Comparison of ENCODE assay signal across 17 cellular contexts in genomic region chr9:128142596-128142995, GRCh38. TPM values are rescaled to one million over a fixed set of nuclear protein-coding genes. Genes with fewer than 3 reads are reported as not detected.
A peak's percentile ranks its signal among the peaks of the same experiment; 100 is the strongest.
DNase-seq lines count a peak whose midpoint lies in the region; ATAC-seq and TF ChIP-seq lines count a peak whose summit lies in the region.
"Had no signal": no experiment of that assay in that cellular context is flagged by ENCODE, and none has a peak within 500 bp of the region (broad histone marks: within the 10 kb centered on the region; RNA-seq: fewer than 3 reads in every experiment).

No MANE protein-coding gene starts in this region.

- POLR2A ChIA-PET in RWPE1 (lab: Yijun Ruan, JAX; ENCODE audit: low non-redundant PET), result no interaction called here

- peak overlapping the region; percentile 44 for H3K27ac Mint-ChIP-seq in activated naive CD4-positive, alpha-beta T cell treated with anti-CD3 and anti-CD28 coated beads for 36 hours
- no peak overlapping the region for H3K27ac Mint-ChIP-seq in activated naive CD4-positive, alpha-beta T cell treated with anti-CD3 and anti-CD28 coated beads, Interleukin-2, amount 50 U/mL, for 72 hours
- peak overlapping the region; percentile 27 for H3K27ac Mint-ChIP-seq in Calu3 (ENCODE audit: unreplicated experiment)

- peaks cover 12% of the 10 kb centered on the region for H3K4me1 Mint-ChIP-seq in activated naive CD4-positive, alpha-beta T cell treated with anti-CD3 and anti-CD28 coated beads for 36 hours (ENCODE audit: low read depth)
- H3K4me1 Mint-ChIP-seq in Calu3 (ENCODE audit: low read depth, unreplicated experiment), result peaks cover 33% of the 10 kb centered on the region

- H3K36me3 ChIP-seq in lower lobe of right lung (no peaks in the 10 kb centered on the region), tibial nerve (no peaks in the 10 kb centered on the region)

- H3K9me3 Mint-ChIP-seq in activated naive CD4-positive, alpha-beta T cell treated with anti-CD3 and anti-CD28 coated beads for 36 hours, result no peaks in the 10 kb centered on the region
- H3K9me3 Mint-ChIP-seq in activated naive CD4-positive, alpha-beta T cell treated with anti-CD3 and anti-CD28 coated beads, Interleukin-2, amount 50 U/mL, for 72 hours, result no peaks in the 10 kb centered on the region
- no peaks in the 10 kb centered on the region for H3K9me3 Mint-ChIP-seq in Calu3 (ENCODE audit: low read depth, unreplicated experiment)
- H3K9me3 Mint-ChIP-seq: CD4-positive, alpha-beta T cell had no signal

- H3K4me1 ChIP-seq in lower lobe of right lung (no peaks in the 10 kb centered on the region), tibial nerve (no peaks in the 10 kb centered on the region)

- no peaks in the 10 kb centered on the region for H3K27me3 ChIP-seq in lower lobe of right lung (ENCODE audit: low read depth)
- H3K27me3 ChIP-seq in tibial nerve, result no peaks in the 10 kb centered on the region

- CTCF ChIA-PET in activated naive CD4-positive, alpha-beta T cell treated with anti-CD3 and anti-CD28 coated beads for 36 hours (lab: Charles Lee), result interaction anchor here (0.6 to 1.7 kb wide), 4 partner anchors 8 to 135 kb away, joined by 3 to 4 read pairs (median 4); no protein-coding TSS in a partner anchor
- CTCF ChIA-PET in Calu3 (lab: Charles Lee), result no interaction called here
- CTCF ChIA-PET in RWPE1 (lab: Yijun Ruan, JAX), result interaction anchor here (0.6 to 1.2 kb wide), 3 partner anchors 14 to 407 kb away, joined by 3 to 10 read pairs (median 3); partner anchors contain the start of gene TOR2A

- no peaks in the 10 kb centered on the region for H3K27me3 Mint-ChIP-seq in activated naive CD4-positive, alpha-beta T cell treated with anti-CD3 and anti-CD28 coated beads for 36 hours (ENCODE audit: low read depth)
- H3K27me3 Mint-ChIP-seq in Calu3 (ENCODE audit: unreplicated experiment), result no peaks in the 10 kb centered on the region
- H3K27me3 Mint-ChIP-seq: CD4-positive, alpha-beta T cell had no signal

- no peaks in the 10 kb centered on the region for H3K36me3 Mint-ChIP-seq in activated naive CD4-positive, alpha-beta T cell treated with anti-CD3 and anti-CD28 coated beads for 36 hours (ENCODE audit: low read depth)
- H3K36me3 Mint-ChIP-seq in activated naive CD4-positive, alpha-beta T cell treated with anti-CD3 and anti-CD28 coated beads, Interleukin-2, amount 50 U/mL, for 72 hours, result no peaks in the 10 kb centered on the region
- peaks cover 23% of the 10 kb centered on the region for H3K36me3 Mint-ChIP-seq in Calu3 (ENCODE audit: insufficient read depth, unreplicated experiment)

- no TSS peak for BruUV-seq in Calu3 (replicated peaks; lab: Mats Ljungman, UMichigan)

- TF ChIP-seq POLR2A in tibial nerve (IDR thresholded peaks at IDR 0.05), result no peak

- WGBS in tibial nerve, 2 donors, result 77 to 82% methylated on average over 2 of the region's 2 CpGs

- H3K27ac ChIP-seq in RWPE1 (0 out of 2 replicates have a peak overlapping the region, but pooled peaks have one; percentile 1), lower lobe of right lung (no peak overlapping the region), tibial nerve (no peak overlapping the region)

- intact Hi-C loops in activated naive CD4-positive, alpha-beta T cell treated with anti-CD3 and anti-CD28 coated beads for 36 hours (cut with micrococcal nuclease), result no loop called here
- intact Hi-C loops in Calu3 (cut with micrococcal nuclease; ENCODE audit: unreplicated experiment), result no loop called here
- intact Hi-C loops in lower lobe of right lung (cut with DNase I), result no loop called here

- DNase-seq in activated naive CD4-positive, alpha-beta T cell treated with anti-CD3 and anti-CD28 coated beads for 36 hours, result no peak
- DNase-seq in activated naive CD4-positive, alpha-beta T cell treated with anti-CD3 and anti-CD28 coated beads, Interleukin-2, amount 50 U/mL, for 72 hours (ENCODE audit: low spot score in 2 of 2), result no peak
- DNase-seq in Calu3 (no peak), RWPE1 (ENCODE audit: low spot score) (no peak), lower lobe of right lung (peak; percentile 14), tibial nerve (ENCODE audit: low spot score in 2 of 2) (no peak), NCI-H146 (lab: John Stamatoyannopoulos, UW) (no peak), NOMO-1 (lab: John Stamatoyannopoulos, UW; ENCODE audit: unreplicated experiment in 2 of 2) (no peak)
- DNase-seq: GF-D8; HCEC 1CT; NCI-H1105; NCI-H1694; NCI-H748 treated with DMSO at 0.1 percent for 48 hours; NK-92 treated with Interleukin-12 subunit alpha and Interleukin-12 subunit beta, amount 100 ng/mL, for 24 hours had no signal

- TF ChIP-seq EP300 in tibial nerve (IDR thresholded peaks at IDR 0.05), result no peak

- TF ChIP-seq CTCF in Calu3 (IDR thresholded peaks at IDR 0.05; ENCODE audit: unreplicated experiment) (no peak), RWPE1 (conservative IDR thresholded peaks at IDR 0.05; ENCODE audit: low read depth) (no peak), lower lobe of right lung (IDR thresholded peaks at IDR 0.05) (no peak), tibial nerve (IDR thresholded peaks at IDR 0.05) (no peak)

- no peak for ATAC-seq in activated naive CD4-positive, alpha-beta T cell treated with anti-CD3 and anti-CD28 coated beads, Interleukin-2, amount 50 U/mL, for 72 hours
- no peak for ATAC-seq in lower lobe of right lung

- H3K4me3 ChIP-seq in lower lobe of right lung (no peak overlapping the region), tibial nerve (no peak overlapping the region)

- no peaks in the 10 kb centered on the region for H3K9me3 ChIP-seq in lower lobe of right lung
- no peaks in the 10 kb centered on the region for H3K9me3 ChIP-seq in tibial nerve

- H3K4me3 Mint-ChIP-seq in activated naive CD4-positive, alpha-beta T cell treated with anti-CD3 and anti-CD28 coated beads for 36 hours, result no peak overlapping the region
- H3K4me3 Mint-ChIP-seq in Calu3 (ENCODE audit: low read depth, unreplicated experiment), result no peak overlapping the region
- H3K4me3 Mint-ChIP-seq: CD4-positive, alpha-beta T cell had no signal

RNA-seq across cellular contexts. Expression of gene LCN2, which starts 6.7 kb away (rescaled TPM):
- total RNA-seq in activated naive CD4-positive, alpha-beta T cell treated with anti-CD3 and anti-CD28 coated beads for 36 hours, result not detected
- not detected for total RNA-seq in activated naive CD4-positive, alpha-beta T cell treated with anti-CD3 and anti-CD28 coated beads, Interleukin-2, amount 50 U/mL, for 72 hours
- total RNA-seq in Calu3 (2022) (2,733 and 4,208 TPM in 2 replicates), lower lobe of right lung (83.4 TPM), tibial nerve (not detected)
- total RNA-seq: CD4-positive, alpha-beta T cell; NCI-H460; SK-MEL-5 had no signal

RNA-seq across cellular contexts. Expression of gene PTGES2, which starts 15.1 kb away (rescaled TPM):
- total RNA-seq in activated naive CD4-positive, alpha-beta T cell treated with anti-CD3 and anti-CD28 coated beads for 36 hours, result 10 to 100 TPM; 47.6 to 48.4 TPM
- total RNA-seq in activated naive CD4-positive, alpha-beta T cell treated with anti-CD3 and anti-CD28 coated beads, Interleukin-2, amount 50 U/mL, for 72 hours, result 10 to 100 TPM in 1 of 2 donors, 1 to 10 TPM in 1; 6.6 to 50.6 TPM
- total RNA-seq in Calu3 (2022) (121 and 137 TPM in 2 replicates), lower lobe of right lung (30.6 TPM), tibial nerve (100 to 1,000 TPM in 1 of 4 donors, 10 to 100 TPM in 3; 68.9 to 180 (median 74.7) TPM)

RNA-seq across cellular contexts. Expression of gene BBLN, which starts 17.5 kb away (rescaled TPM):
- total RNA-seq in activated naive CD4-positive, alpha-beta T cell treated with anti-CD3 and anti-CD28 coated beads for 36 hours, result 10 to 100 TPM; 73.3 to 77.7 TPM
- 10 to 100 TPM; 67.6 to 82.2 TPM for total RNA-seq in activated naive CD4-positive, alpha-beta T cell treated with anti-CD3 and anti-CD28 coated beads, Interleukin-2, amount 50 U/mL, for 72 hours
- total RNA-seq in Calu3 (2022) (77.6 and 82.3 TPM in 2 replicates), lower lobe of right lung (47.9 TPM), tibial nerve (100 to 1,000 TPM; 202 to 310 (median 243) TPM)

RNA-seq across cellular contexts. Expression of gene CIZ1, which starts 48.8 kb away (rescaled TPM):
- total RNA-seq in activated naive CD4-positive, alpha-beta T cell treated with anti-CD3 and anti-CD28 coated beads for 36 hours, result 10 to 100 TPM; 79.5 to 82.8 TPM
- total RNA-seq in activated naive CD4-positive, alpha-beta T cell treated with anti-CD3 and anti-CD28 coated beads, Interleukin-2, amount 50 U/mL, for 72 hours, result 100 to 1,000 TPM in 1 of 2 donors, 10 to 100 TPM in 1; 60.1 to 111 TPM
- 85.8 and 93.7 TPM in 2 replicates for total RNA-seq in Calu3 (2022)
- total RNA-seq in lower lobe of right lung, result 98.5 TPM
- total RNA-seq in tibial nerve, result 10 to 100 TPM; 59.4 to 99.3 (median 71.4) TPM

Comparison
In these comparisons a context has a peak if more than half of its experiments do, and no peak if none do; other contexts are left out.
1. H3K27ac Mint-ChIP-seq: peak in activated naive CD4-positive, alpha-beta T cell treated with anti-CD3 and anti-CD28 coated beads for 36 hours (single experiment) and Calu3 (single experiment); none in activated naive CD4-positive, alpha-beta T cell treated with anti-CD3 and anti-CD28 coated beads, Interleukin-2, amount 50 U/mL, for 72 hours (0 of 2).
2. RNA of gene LCN2, which starts 6.7 kb away (total RNA-seq): 2,733 to 4,208 TPM in Calu3 and 83.4 TPM in lower lobe of right lung (single experiment); not detected in activated naive CD4-positive, alpha-beta T cell treated with anti-CD3 and anti-CD28 coated beads for 36 hours, not detected in activated naive CD4-positive, alpha-beta T cell treated with anti-CD3 and anti-CD28 coated beads, Interleukin-2, amount 50 U/mL, for 72 hours and not detected in tibial nerve; every median in the first group is over 10 times any median in the second.